28 cellular contexts compared by ENCODE assay signal in genomic region chr7:5001003-5001402, GRCh38. TPM values are rescaled to one million over a fixed set of nuclear protein-coding genes. Genes with fewer than 3 reads are reported as not detected.
A peak's percentile ranks its signal among the peaks of the same experiment; 100 is the strongest.
DNase-seq lines count a peak whose midpoint lies in the region; ATAC-seq, FAIRE-seq and TF ChIP-seq lines count a peak whose summit lies in the region.
"Had no signal": no experiment of that assay in that cellular context is flagged by ENCODE, and none has a peak within 500 bp of the region (broad histone marks: within the 10 kb centered on the region; RNA-seq: fewer than 3 reads in every experiment).

No MANE protein-coding gene starts in this region.

- H3K36me3 Mint-ChIP-seq in activated naive CD4-positive, alpha-beta T cell treated with anti-CD3 and anti-CD28 coated beads, Interleukin-2, amount 50 U/mL, for 24 hours: peaks cover 28% of the 10 kb centered on the region
- H3K36me3 Mint-ChIP-seq in activated naive CD8-positive, alpha-beta T cell treated with anti-CD3 and anti-CD28 coated beads for 36 hours: peaks cover 25% of the 10 kb centered on the region

- ATAC-seq in GM18517 (IDR thresholded peaks at IDR 0.05; ENCODE audit: unreplicated experiment): no peak

- no peak for DNase-seq in activated naive CD4-positive, alpha-beta T cell (lab: John Stamatoyannopoulos, UW)
- no peak for DNase-seq in activated naive CD8-positive, alpha-beta T cell treated with anti-CD3 and anti-CD28 coated beads for 36 hours
- peak; percentile 3 for DNase-seq in choroid plexus epithelial cell (ENCODE audit: low read depth)
- no peak for DNase-seq in urothelium cell line (ENCODE audit: low spot score)
- no peak for DNase-seq in stimulated activated CD4-positive, alpha-beta T cell treated with anti-CD3 and anti-CD28 coated beads, Interleukin-2, amount 100 ng/mL, for 24 hours
- no peak for DNase-seq in epidermal melanocyte (ENCODE audit: insufficient read length, low spot score)
- DNase-seq: CD4-positive, CD25-positive, alpha-beta regulatory T cell; COR-L47; DMS53; GOT3; HFFc6; Karpas-422; NCI-H1092; NCI-H1417 treated with DMSO at 0.1 percent for 48 hours; NCI-H1694 treated with DMSO at 0.1 percent for 48 hours; NCI-H2081; NCI-H2227 treated with DMSO at 0.1 percent for 48 hours; NCI-H69; Right ventricle myocardium superior; RPMI8226 had no signal

- no peak overlapping the region for H3K4me3 ChIP-seq in choroid plexus epithelial cell (ENCODE audit: low read depth, low read length)
- H3K4me3 ChIP-seq: HAP-1, SJSA1 had no signal

- no peaks in the 10 kb centered on the region for H3K9me3 Mint-ChIP-seq in activated naive CD4-positive, alpha-beta T cell treated with anti-CD3 and anti-CD28 coated beads, Interleukin-2, amount 50 U/mL, for 24 hours
- no peaks in the 10 kb centered on the region for H3K9me3 Mint-ChIP-seq in activated naive CD8-positive, alpha-beta T cell treated with anti-CD3 and anti-CD28 coated beads for 36 hours
- H3K9me3 Mint-ChIP-seq: HFFc6 had no signal

- TF ChIP-seq CTCF in choroid plexus epithelial cell (conservative IDR thresholded peaks at IDR 0.05; ENCODE audit: low read depth, low read length): no peak

- no peaks in the 10 kb centered on the region for H3K27me3 Mint-ChIP-seq in activated naive CD4-positive, alpha-beta T cell treated with anti-CD3 and anti-CD28 coated beads, Interleukin-2, amount 50 U/mL, for 24 hours
- no peaks in the 10 kb centered on the region for H3K27me3 Mint-ChIP-seq in activated naive CD8-positive, alpha-beta T cell treated with anti-CD3 and anti-CD28 coated beads for 36 hours
- H3K27me3 Mint-ChIP-seq: CD4-positive, CD25-positive, alpha-beta regulatory T cell had no signal

- peaks cover 16% of the 10 kb centered on the region for H3K4me1 Mint-ChIP-seq in activated naive CD4-positive, alpha-beta T cell treated with anti-CD3 and anti-CD28 coated beads, Interleukin-2, amount 50 U/mL, for 24 hours
- H3K4me1 Mint-ChIP-seq in activated naive CD8-positive, alpha-beta T cell treated with anti-CD3 and anti-CD28 coated beads for 36 hours: peaks cover 14% of the 10 kb centered on the region

- FAIRE-seq in urothelium cell line (lab: Jason Lieb, UNC): peak; percentile 79

- H3K4me3 Mint-ChIP-seq in activated naive CD4-positive, alpha-beta T cell treated with anti-CD3 and anti-CD28 coated beads, Interleukin-2, amount 50 U/mL, for 24 hours: no peak overlapping the region
- no peak overlapping the region for H3K4me3 Mint-ChIP-seq in activated naive CD8-positive, alpha-beta T cell treated with anti-CD3 and anti-CD28 coated beads for 36 hours
- H3K4me3 Mint-ChIP-seq: CD4-positive, CD25-positive, alpha-beta regulatory T cell; HFFc6 had no signal

- peak overlapping the region; percentile 76 for H3K27ac Mint-ChIP-seq in activated naive CD4-positive, alpha-beta T cell treated with anti-CD3 and anti-CD28 coated beads, Interleukin-2, amount 50 U/mL, for 24 hours
- peak overlapping the region; percentile 32 for H3K27ac Mint-ChIP-seq in activated naive CD8-positive, alpha-beta T cell treated with anti-CD3 and anti-CD28 coated beads for 36 hours
- H3K27ac Mint-ChIP-seq: HFFc6 had no signal

RNA-seq across cellular contexts. Expression of gene MMD2, which starts 42.0 kb away (rescaled TPM):
- total RNA-seq in activated naive CD8-positive, alpha-beta T cell treated with anti-CD3 and anti-CD28 coated beads for 36 hours: not detected
- total RNA-seq: A172; CD4-positive, CD25-positive, alpha-beta regulatory T cell; Daoy; G401; HFFc6; NCI-H460; Right ventricle myocardium superior; SJSA1 had no signal

RNA-seq across cellular contexts. Expression of gene RBAK, which starts 44.7 kb away (rescaled TPM):
- total RNA-seq in activated naive CD8-positive, alpha-beta T cell treated with anti-CD3 and anti-CD28 coated beads for 36 hours: 10 to 100 TPM; 11.3 to 11.7 TPM
